15 cellular contexts compared by ENCODE assay signal in genomic region chr4:9859774-9860173, GRCh38.
DNase-seq lines count a peak whose midpoint lies in the region; ATAC-seq and TF ChIP-seq lines count a peak whose summit lies in the region.
"Had no signal": no experiment of that assay in that cellular context is flagged by ENCODE, and none has a peak within 500 bp of the region (broad histone marks: within the 10 kb centered on the region; RNA-seq: fewer than 3 reads in every experiment).

No MANE protein-coding gene starts in this region.

- CTCF ChIA-PET in Caco-2 (lab: Charles Lee) = no interaction called here

- H3K36me3 ChIP-seq in Caco-2 (ENCODE audit: control insufficient read depth, insufficient read depth, low read length) (no peaks in the 10 kb centered on the region), GM23338 (ENCODE audit: insufficient read depth) (no peaks in the 10 kb centered on the region)
- H3K36me3 ChIP-seq: BE2C had no signal

- no peak overlapping the region for H3K27ac ChIP-seq in GM23338 (ENCODE audit: low read depth)
- H3K27ac ChIP-seq: A549, C4-2B had no signal

- BruUV-seq in Caco-2 (replicated peaks; lab: Mats Ljungman, UMichigan) = no TSS peak

- H3K27ac Mint-ChIP-seq in Caco-2 (ENCODE audit: unreplicated experiment) (peak overlapping the region; percentile 8), GM23338 (no peak overlapping the region)
- H3K27ac Mint-ChIP-seq: CD4-positive, alpha-beta memory T cell; H9 had no signal

- no peaks in the 10 kb centered on the region for H3K79me2 ChIP-seq in GM23338 (replicated peaks; ENCODE audit: insufficient read depth)

- no peaks in the 10 kb centered on the region for H3F3A ChIP-seq in GM23338 (replicated peaks; ENCODE audit: low read depth)

- no peaks in the 10 kb centered on the region for H3K36me3 Mint-ChIP-seq in Caco-2 (ENCODE audit: insufficient read depth, unreplicated experiment)
- peaks cover 3% of the 10 kb centered on the region; the same call in 1 of the 3 replicates for H3K36me3 Mint-ChIP-seq in GM23338 (ENCODE audit: low read depth)
- H3K36me3 Mint-ChIP-seq: CD4-positive, alpha-beta memory T cell had no signal

- TF ChIP-seq CTCF in Caco-2 (IDR thresholded peaks at IDR 0.05; ENCODE audit: insufficient read depth in 1 of 2, low read depth in 1 of 2, low read length in 1 of 2, severe bottlenecking in 1 of 2, unreplicated experiment in 1 of 2) (no peak), GM23338 (conservative IDR thresholded peaks at IDR 0.05; ENCODE audit: low read depth in 2 of 2) (no peak)

- H3K9me3 Mint-ChIP-seq in Caco-2 (ENCODE audit: unreplicated experiment) (peaks cover 19% of the 10 kb centered on the region), GM23338 (peaks cover 18% of the 10 kb centered on the region; the same call in 2 of the 3 replicates)

- no peak overlapping the region for H3K4me2 ChIP-seq in GM23338
- H3K4me2 ChIP-seq: A549 had no signal

- ATAC-seq in GM23338 (no peak), GM18867 (IDR thresholded peaks at IDR 0.05; ENCODE audit: unreplicated experiment) (no peak), Right ventricle myocardium inferior (no peak)
- ATAC-seq: A549 had no signal

- H3K27me3 ChIP-seq in Caco-2 (replicated peaks; ENCODE audit: control insufficient read depth, insufficient read depth, low read length) = no peaks in the 10 kb centered on the region
- no peaks in the 10 kb centered on the region for H3K27me3 ChIP-seq in GM23338 (ENCODE audit: insufficient read depth)
- H3K27me3 ChIP-seq: BE2C had no signal

- H2AFZ ChIP-seq in GM23338 = no peak overlapping the region

- H4K20me1 ChIP-seq in GM23338 (replicated peaks; ENCODE audit: insufficient read depth) = no peaks in the 10 kb centered on the region

- H3K4me1 ChIP-seq in Caco-2 (no peaks in the 10 kb centered on the region), GM23338 (ENCODE audit: insufficient read depth) (no peaks in the 10 kb centered on the region)
- H3K4me1 ChIP-seq: A549, BE2C had no signal

- peaks cover 2% of the 10 kb centered on the region; the same call in 1 of the 2 replicates for H3K9me3 ChIP-seq in Caco-2
- H3K9me3 ChIP-seq: A549, BE2C had no signal

- no peaks in the 10 kb centered on the region for H3K4me1 Mint-ChIP-seq in Caco-2 (ENCODE audit: low read depth, unreplicated experiment)
- H3K4me1 Mint-ChIP-seq in GM23338 = no peaks in the 10 kb centered on the region
- H3K4me1 Mint-ChIP-seq: CD4-positive, alpha-beta memory T cell had no signal

- H3K27me3 Mint-ChIP-seq in Caco-2 (ENCODE audit: insufficient read depth, unreplicated experiment) (no peaks in the 10 kb centered on the region), GM23338 (ENCODE audit: insufficient read depth, low read depth, poor library complexity) (peaks cover 3% of the 10 kb centered on the region)
- H3K27me3 Mint-ChIP-seq: CD4-positive, alpha-beta memory T cell had no signal

- intact Hi-C loops in Caco-2 (cut with micrococcal nuclease; ENCODE audit: unreplicated experiment) (no loop called here), Right ventricle myocardium inferior (cut with DNase I) (no loop called here)

- H3K4me3 ChIP-seq in Caco-2 (ENCODE audit: low read depth, low read length) (no peak overlapping the region), GM23338 (no peak overlapping the region)
- H3K4me3 ChIP-seq: A549 had no signal

- no peak for DNase-seq in Caco-2
- DNase-seq in GM23338 (ENCODE audit: low spot score) = no peak
- DNase-seq in NCI-H345 (lab: John Stamatoyannopoulos, UW) = peak; percentile 55
- peak; percentile 25 for DNase-seq in pons (ENCODE audit: low spot score)
- DNase-seq in Right ventricle myocardium inferior (ENCODE audit: missing footprints) = no peak
- DNase-seq: BE2C; CD4-positive, alpha-beta memory T cell; DMS153; DMS79 treated with DMSO at 0.1 percent for 48 hours; EL; GOT3; H9 had no signal

- no peaks in the 10 kb centered on the region for H3K9me2 ChIP-seq in GM23338 (ENCODE audit: insufficient read depth)

- H3K4me3 Mint-ChIP-seq in Caco-2 (ENCODE audit: unreplicated experiment) = no peak overlapping the region
- H3K4me3 Mint-ChIP-seq in GM23338 = no peak overlapping the region
- H3K4me3 Mint-ChIP-seq: CD4-positive, alpha-beta memory T cell; H9 had no signal

- POLR2A ChIA-PET in Caco-2 (lab: Charles Lee) = no interaction called here

TF ChIP-seq in GM23338, 12 proteins besides CTCF, POLR2A, EP300 and RAD21:
- peak; percentile 74 for TF ChIP-seq ZNF331 (CRISPR knock-in tag; IDR thresholded peaks at IDR 0.05; ENCODE audit: low read depth)
- no peak for TF ChIP-seq ZNF462 (CRISPR knock-in tag; IDR thresholded peaks at IDR 0.05)

Comparison
In these comparisons a context has a peak if more than half of its experiments do, and no peak if none do; other contexts are left out.
1. DNase-seq: peak in NCI-H345 (single experiment) and pons (single experiment); none in Caco-2 (0 of 2), GM23338 (single experiment) and Right ventricle myocardium inferior (single experiment).